Comparison of ENCODE assay signal across 7 cellular contexts in the genomic region with DNA sequence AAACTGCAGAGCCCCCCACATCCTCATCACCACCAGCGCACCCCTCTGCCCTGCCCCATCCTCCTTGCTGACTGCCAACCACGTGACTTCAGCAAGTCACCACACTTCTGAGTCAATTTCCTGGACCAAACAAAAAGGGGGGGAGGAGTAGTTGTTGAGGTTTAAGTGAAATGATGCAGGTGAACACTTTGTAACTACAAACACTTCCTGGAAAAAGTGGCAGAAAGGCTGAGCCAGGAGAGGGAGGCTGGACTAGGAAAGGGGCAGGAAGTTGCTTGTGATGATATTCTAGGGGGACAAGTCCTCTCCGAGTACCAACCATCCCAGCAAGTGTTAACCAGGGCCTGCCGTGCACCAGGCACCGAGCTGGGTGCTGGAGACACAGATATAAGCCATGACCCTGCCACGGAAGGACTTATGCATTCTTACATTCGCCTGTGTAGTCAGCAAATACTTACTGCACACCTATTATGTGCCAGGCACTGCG.
DNase-seq lines count a peak whose midpoint lies in the region; ATAC-seq and TF ChIP-seq lines count a peak whose summit lies in the region.

No MANE protein-coding gene starts in this region.

- H3K36me3 Mint-ChIP-seq in WTC11 = peaks cover 12% of the 10 kb centered on the region

- H3K27me3 Mint-ChIP-seq in WTC11 (ENCODE audit: low read depth) = no peaks in the 10 kb centered on the region

- TF ChIP-seq CTCF in WTC11 (IDR thresholded peaks at IDR 0.05) = no peak

- peak; percentile 86 for DNase-seq in NK-92 treated with Interleukin-12 subunit alpha and Interleukin-12 subunit beta, amount 100 ng/mL, for 24 hours (lab: John Stamatoyannopoulos, UW)
- DNase-seq in activated T-cell treated with anti-CD3 and anti-CD28 coated beads, Interleukin-2, amount 50 U/mL, for 1 hour = peak; percentile 74
- DNase-seq in germinal center (ENCODE audit: low spot score) = peak; percentile 41
- DNase-seq in stimulated activated CD8-positive, alpha-beta memory T cell treated with anti-CD3 and anti-CD28 coated beads, Interleukin-12 subunit alpha, Interleukin-12 subunit beta, amount 100 ng/mL, for 4 hours (ENCODE audit: low read depth) = peak; percentile 54
- DNase-seq in WTC11 (ENCODE audit: low spot score) = no peak

- H3K9me3 Mint-ChIP-seq in WTC11 = peaks cover 20% of the 10 kb centered on the region

- H3K4me1 Mint-ChIP-seq in WTC11 = peaks cover 6% of the 10 kb centered on the region

- POLR2A ChIA-PET in WTC11 (lab: Charles Lee) = no interaction called here

- CTCF ChIA-PET in WTC11 (lab: Charles Lee) = interaction anchor here (1.1 kb wide), 1 partner anchor 9 kb away, joined by 4 read pairs; no protein-coding TSS in a partner anchor

- H3K4me3 Mint-ChIP-seq in WTC11 = no peak overlapping the region

- peak; percentile 61 for ATAC-seq in GM21515 (IDR thresholded peaks at IDR 0.05; ENCODE audit: unreplicated experiment)
- no peak for ATAC-seq in GM18873 (IDR thresholded peaks at IDR 0.05; ENCODE audit: low FRiP score, unreplicated experiment)
- ATAC-seq in WTC11 = no peak

- no peak overlapping the region for H3K27ac Mint-ChIP-seq in WTC11

TF ChIP-seq in WTC11, 78 proteins besides CTCF, POLR2A, EP300 and RAD21:
- TF ChIP-seq SMAD4 (CRISPR knock-in tag; IDR thresholded peaks at IDR 0.05) (no peak), AFF4 (CRISPR knock-in tag; IDR thresholded peaks at IDR 0.05; ENCODE audit: borderline replicate concordance) (no peak)
